1 cellular context compared by ENCODE assay signal in the genomic region with DNA sequence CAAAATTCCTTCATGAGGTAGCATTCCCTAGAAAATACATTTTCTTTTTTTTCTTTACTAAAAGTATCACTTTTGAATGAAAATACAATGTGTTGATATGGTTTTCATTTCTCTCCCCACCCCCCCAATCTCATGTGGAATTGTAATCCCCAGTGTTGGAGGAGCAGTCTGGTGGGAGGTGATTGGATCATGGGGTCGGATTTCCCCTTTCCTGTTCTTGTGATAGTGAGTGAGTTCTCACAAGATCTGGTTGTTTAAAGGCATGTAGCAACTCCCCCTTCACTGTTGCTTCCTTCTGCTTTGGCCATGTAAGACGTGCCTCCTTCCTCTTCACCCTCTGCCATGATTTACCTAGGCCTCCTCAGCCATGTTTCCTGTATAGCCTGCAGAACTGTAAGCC.
TF ChIP-seq lines count a peak whose summit lies in the region.

No MANE protein-coding gene starts in this region.

TF ChIP-seq in WTC11, 78 proteins besides CTCF, POLR2A, EP300 and RAD21 (continued from another document):
- TF ChIP-seq, protein P1, sequence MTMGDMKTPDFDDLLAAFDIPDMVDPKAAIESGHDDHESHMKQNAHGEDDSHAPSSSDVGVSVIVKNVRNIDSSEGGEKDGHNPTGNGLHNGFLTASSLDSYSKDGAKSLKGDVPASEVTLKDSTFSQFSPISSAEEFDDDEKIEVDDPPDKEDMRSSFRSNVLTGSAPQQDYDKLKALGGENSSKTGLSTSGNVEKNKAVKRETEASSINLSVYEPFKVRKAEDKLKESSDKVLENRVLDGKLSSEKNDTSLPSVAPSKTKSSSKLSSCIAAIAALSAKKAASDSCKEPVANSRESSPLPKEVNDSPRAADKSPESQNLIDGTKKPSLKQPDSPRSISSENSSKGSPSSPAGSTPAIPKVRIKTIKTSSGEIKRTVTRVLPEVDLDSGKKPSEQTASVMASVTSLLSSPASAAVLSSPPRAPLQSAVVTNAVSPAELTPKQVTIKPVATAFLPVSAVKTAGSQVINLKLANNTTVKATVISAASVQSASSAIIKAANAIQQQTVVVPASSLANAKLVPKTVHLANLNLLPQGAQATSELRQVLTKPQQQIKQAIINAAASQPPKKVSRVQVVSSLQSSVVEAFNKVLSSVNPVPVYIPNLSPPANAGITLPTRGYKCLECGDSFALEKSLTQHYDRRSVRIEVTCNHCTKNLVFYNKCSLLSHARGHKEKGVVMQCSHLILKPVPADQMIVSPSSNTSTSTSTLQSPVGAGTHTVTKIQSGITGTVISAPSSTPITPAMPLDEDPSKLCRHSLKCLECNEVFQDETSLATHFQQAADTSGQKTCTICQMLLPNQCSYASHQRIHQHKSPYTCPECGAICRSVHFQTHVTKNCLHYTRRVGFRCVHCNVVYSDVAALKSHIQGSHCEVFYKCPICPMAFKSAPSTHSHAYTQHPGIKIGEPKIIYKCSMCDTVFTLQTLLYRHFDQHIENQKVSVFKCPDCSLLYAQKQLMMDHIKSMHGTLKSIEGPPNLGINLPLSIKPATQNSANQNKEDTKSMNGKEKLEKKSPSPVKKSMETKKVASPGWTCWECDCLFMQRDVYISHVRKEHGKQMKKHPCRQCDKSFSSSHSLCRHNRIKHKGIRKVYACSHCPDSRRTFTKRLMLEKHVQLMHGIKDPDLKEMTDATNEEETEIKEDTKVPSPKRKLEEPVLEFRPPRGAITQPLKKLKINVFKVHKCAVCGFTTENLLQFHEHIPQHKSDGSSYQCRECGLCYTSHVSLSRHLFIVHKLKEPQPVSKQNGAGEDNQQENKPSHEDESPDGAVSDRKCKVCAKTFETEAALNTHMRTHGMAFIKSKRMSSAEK (CRISPR knock-in tag; IDR thresholded peaks at IDR 0.05; ENCODE audit: borderline replicate concordance) = no peak
- TF ChIP-seq, protein P2, sequence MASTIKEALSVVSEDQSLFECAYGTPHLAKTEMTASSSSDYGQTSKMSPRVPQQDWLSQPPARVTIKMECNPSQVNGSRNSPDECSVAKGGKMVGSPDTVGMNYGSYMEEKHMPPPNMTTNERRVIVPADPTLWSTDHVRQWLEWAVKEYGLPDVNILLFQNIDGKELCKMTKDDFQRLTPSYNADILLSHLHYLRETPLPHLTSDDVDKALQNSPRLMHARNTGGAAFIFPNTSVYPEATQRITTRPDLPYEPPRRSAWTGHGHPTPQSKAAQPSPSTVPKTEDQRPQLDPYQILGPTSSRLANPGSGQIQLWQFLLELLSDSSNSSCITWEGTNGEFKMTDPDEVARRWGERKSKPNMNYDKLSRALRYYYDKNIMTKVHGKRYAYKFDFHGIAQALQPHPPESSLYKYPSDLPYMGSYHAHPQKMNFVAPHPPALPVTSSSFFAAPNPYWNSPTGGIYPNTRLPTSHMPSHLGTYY (CRISPR knock-in tag; IDR thresholded peaks at IDR 0.05) = no peak
- TF ChIP-seq, protein P3, sequence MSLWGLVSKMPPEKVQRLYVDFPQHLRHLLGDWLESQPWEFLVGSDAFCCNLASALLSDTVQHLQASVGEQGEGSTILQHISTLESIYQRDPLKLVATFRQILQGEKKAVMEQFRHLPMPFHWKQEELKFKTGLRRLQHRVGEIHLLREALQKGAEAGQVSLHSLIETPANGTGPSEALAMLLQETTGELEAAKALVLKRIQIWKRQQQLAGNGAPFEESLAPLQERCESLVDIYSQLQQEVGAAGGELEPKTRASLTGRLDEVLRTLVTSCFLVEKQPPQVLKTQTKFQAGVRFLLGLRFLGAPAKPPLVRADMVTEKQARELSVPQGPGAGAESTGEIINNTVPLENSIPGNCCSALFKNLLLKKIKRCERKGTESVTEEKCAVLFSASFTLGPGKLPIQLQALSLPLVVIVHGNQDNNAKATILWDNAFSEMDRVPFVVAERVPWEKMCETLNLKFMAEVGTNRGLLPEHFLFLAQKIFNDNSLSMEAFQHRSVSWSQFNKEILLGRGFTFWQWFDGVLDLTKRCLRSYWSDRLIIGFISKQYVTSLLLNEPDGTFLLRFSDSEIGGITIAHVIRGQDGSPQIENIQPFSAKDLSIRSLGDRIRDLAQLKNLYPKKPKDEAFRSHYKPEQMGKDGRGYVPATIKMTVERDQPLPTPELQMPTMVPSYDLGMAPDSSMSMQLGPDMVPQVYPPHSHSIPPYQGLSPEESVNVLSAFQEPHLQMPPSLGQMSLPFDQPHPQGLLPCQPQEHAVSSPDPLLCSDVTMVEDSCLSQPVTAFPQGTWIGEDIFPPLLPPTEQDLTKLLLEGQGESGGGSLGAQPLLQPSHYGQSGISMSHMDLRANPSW (CRISPR knock-in tag; conservative IDR thresholded peaks at IDR 0.05; ENCODE audit: low read depth) = no peak
- TF ChIP-seq KAT7 (CRISPR knock-in tag; IDR thresholded peaks at IDR 0.05; ENCODE audit: borderline replicate concordance) = no peak
- TF ChIP-seq, protein P4, sequence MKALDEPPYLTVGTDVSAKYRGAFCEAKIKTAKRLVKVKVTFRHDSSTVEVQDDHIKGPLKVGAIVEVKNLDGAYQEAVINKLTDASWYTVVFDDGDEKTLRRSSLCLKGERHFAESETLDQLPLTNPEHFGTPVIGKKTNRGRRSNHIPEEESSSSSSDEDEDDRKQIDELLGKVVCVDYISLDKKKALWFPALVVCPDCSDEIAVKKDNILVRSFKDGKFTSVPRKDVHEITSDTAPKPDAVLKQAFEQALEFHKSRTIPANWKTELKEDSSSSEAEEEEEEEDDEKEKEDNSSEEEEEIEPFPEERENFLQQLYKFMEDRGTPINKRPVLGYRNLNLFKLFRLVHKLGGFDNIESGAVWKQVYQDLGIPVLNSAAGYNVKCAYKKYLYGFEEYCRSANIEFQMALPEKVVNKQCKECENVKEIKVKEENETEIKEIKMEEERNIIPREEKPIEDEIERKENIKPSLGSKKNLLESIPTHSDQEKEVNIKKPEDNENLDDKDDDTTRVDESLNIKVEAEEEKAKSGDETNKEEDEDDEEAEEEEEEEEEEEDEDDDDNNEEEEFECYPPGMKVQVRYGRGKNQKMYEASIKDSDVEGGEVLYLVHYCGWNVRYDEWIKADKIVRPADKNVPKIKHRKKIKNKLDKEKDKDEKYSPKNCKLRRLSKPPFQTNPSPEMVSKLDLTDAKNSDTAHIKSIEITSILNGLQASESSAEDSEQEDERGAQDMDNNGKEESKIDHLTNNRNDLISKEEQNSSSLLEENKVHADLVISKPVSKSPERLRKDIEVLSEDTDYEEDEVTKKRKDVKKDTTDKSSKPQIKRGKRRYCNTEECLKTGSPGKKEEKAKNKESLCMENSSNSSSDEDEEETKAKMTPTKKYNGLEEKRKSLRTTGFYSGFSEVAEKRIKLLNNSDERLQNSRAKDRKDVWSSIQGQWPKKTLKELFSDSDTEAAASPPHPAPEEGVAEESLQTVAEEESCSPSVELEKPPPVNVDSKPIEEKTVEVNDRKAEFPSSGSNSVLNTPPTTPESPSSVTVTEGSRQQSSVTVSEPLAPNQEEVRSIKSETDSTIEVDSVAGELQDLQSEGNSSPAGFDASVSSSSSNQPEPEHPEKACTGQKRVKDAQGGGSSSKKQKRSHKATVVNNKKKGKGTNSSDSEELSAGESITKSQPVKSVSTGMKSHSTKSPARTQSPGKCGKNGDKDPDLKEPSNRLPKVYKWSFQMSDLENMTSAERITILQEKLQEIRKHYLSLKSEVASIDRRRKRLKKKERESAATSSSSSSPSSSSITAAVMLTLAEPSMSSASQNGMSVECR (CRISPR knock-in tag; IDR thresholded peaks at IDR 0.05; ENCODE audit: borderline replicate concordance) = no peak
- no peak for TF ChIP-seq EMX1 (CRISPR knock-in tag; IDR thresholded peaks at IDR 0.05)
- no peak for TF ChIP-seq NR1H2 (CRISPR knock-in tag; IDR thresholded peaks at IDR 0.05)
- TF ChIP-seq, protein P5, sequence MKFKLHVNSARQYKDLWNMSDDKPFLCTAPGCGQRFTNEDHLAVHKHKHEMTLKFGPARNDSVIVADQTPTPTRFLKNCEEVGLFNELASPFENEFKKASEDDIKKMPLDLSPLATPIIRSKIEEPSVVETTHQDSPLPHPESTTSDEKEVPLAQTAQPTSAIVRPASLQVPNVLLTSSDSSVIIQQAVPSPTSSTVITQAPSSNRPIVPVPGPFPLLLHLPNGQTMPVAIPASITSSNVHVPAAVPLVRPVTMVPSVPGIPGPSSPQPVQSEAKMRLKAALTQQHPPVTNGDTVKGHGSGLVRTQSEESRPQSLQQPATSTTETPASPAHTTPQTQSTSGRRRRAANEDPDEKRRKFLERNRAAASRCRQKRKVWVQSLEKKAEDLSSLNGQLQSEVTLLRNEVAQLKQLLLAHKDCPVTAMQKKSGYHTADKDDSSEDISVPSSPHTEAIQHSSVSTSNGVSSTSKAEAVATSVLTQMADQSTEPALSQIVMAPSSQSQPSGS (CRISPR knock-in tag; IDR thresholded peaks at IDR 0.05; ENCODE audit: borderline replicate concordance, low read depth) = no peak
- TF ChIP-seq, protein P6, sequence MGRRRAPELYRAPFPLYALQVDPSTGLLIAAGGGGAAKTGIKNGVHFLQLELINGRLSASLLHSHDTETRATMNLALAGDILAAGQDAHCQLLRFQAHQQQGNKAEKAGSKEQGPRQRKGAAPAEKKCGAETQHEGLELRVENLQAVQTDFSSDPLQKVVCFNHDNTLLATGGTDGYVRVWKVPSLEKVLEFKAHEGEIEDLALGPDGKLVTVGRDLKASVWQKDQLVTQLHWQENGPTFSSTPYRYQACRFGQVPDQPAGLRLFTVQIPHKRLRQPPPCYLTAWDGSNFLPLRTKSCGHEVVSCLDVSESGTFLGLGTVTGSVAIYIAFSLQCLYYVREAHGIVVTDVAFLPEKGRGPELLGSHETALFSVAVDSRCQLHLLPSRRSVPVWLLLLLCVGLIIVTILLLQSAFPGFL (CRISPR knock-in tag; IDR thresholded peaks at IDR 0.05; ENCODE audit: borderline replicate concordance) = no peak
- no peak for TF ChIP-seq ZBTB21 (CRISPR knock-in tag; IDR thresholded peaks at IDR 0.05; ENCODE audit: borderline replicate concordance)
- TF ChIP-seq, protein P7, sequence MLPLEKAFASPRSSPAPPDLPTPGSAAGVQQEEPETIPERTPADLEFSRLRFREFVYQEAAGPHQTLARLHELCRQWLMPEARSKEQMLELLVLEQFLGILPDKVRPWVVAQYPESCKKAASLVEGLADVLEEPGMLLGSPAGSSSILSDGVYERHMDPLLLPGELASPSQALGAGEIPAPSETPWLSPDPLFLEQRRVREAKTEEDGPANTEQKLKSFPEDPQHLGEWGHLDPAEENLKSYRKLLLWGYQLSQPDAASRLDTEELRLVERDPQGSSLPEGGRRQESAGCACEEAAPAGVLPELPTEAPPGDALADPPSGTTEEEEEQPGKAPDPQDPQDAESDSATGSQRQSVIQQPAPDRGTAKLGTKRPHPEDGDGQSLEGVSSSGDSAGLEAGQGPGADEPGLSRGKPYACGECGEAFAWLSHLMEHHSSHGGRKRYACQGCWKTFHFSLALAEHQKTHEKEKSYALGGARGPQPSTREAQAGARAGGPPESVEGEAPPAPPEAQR (CRISPR knock-in tag; IDR thresholded peaks at IDR 0.05) = no peak
- no peak for TF ChIP-seq TP53 (CRISPR knock-in tag; IDR thresholded peaks at IDR 0.05)
